In genomic region chr9:30120654-30121053, GRCh38 we compare ENCODE assay signal across 31 cellular contexts.
"Had no signal": no experiment of that assay in that cellular context is flagged by ENCODE, and none has a peak within 500 bp of the region (broad histone marks: within the 10 kb centered on the region; RNA-seq: fewer than 3 reads in every experiment).

No MANE protein-coding gene starts in this region.

- H2AFZ ChIP-seq: hepatocyte, parathyroid adenoma had no signal

- H3K4me2 ChIP-seq: hepatocyte, smooth muscle cell had no signal

- FAIRE-seq: bronchial epithelial cell, colon, endometrium, keratinocyte had no signal

- ATAC-seq: activated CD8-positive, alpha-beta T cell treated with anti-CD3 and anti-CD28 coated beads for 36 hours; gastrocnemius medialis; left colon; naive thymus-derived CD8-positive, alpha-beta T cell; psoas muscle had no signal

- H3K79me2 ChIP-seq: hepatocyte, parathyroid adenoma had no signal

- H3K27ac ChIP-seq: gastrocnemius medialis, hepatocyte, parathyroid adenoma, psoas muscle, right atrium auricular region, suprapubic skin, tibial nerve had no signal

- H3K4me3 ChIP-seq: gastrocnemius medialis, hepatocyte, psoas muscle, right atrium auricular region, smooth muscle cell, suprapubic skin, tibial nerve had no signal

- H3K27ac Mint-ChIP-seq: activated B cell treated with CpG ODN at 0.5 μM for 24 hours; activated CD8-positive, alpha-beta T cell treated with anti-CD3 and anti-CD28 coated beads for 36 hours; activated naive CD8-positive, alpha-beta T cell; mesothelial cell of epicardium; naive thymus-derived CD8-positive, alpha-beta T cell; T-helper 2 cell treated with Interferon-gamma antibody and Interleukin-4, amounts not matched to agents 5 μg/mL and 100 μg/mL, for 36 hours had no signal

- H3K4me3 Mint-ChIP-seq: activated B cell treated with CpG ODN at 0.5 μM for 24 hours; activated CD8-positive, alpha-beta T cell treated with anti-CD3 and anti-CD28 coated beads for 36 hours; activated naive CD8-positive, alpha-beta T cell; central memory CD8-positive, alpha-beta T cell; mesothelial cell of epicardium; naive thymus-derived CD8-positive, alpha-beta T cell; neural crest cell; T-helper 2 cell treated with Interferon-gamma antibody and Interleukin-4, amounts not matched to agents 5 μg/mL and 100 μg/mL, for 36 hours had no signal

- DNase-seq: activated B cell treated with CpG ODN at 0.5 μM for 24 hours; activated CD4-positive, alpha-beta T cell treated with anti-CD3 and anti-CD28 coated beads, Interleukin-2, amount 50 U/mL, for 1 hour; activated CD8-positive, alpha-beta T cell treated with anti-CD3 and anti-CD28 coated beads for 36 hours; activated naive CD4-positive, alpha-beta T cell; activated T-cell treated with anti-CD3 and anti-CD28 coated beads, Interleukin-2, amount 50 U/mL, for 48 hours; anterior cingulate cortex; effector CD8-positive, alpha-beta T cell; erythroblast; gastrocnemius medialis; left colon; naive thymus-derived CD8-positive, alpha-beta T cell; occipital lobe; psoas muscle; stimulated activated CD4-positive, alpha-beta T cell treated with anti-CD3 and anti-CD28 coated beads, Interleukin-15, amount 100 ng/mL, for 24 hours; stimulated activated CD4-positive, alpha-beta T cell treated with anti-CD3 and anti-CD28 coated beads, Interleukin-2, amount 100 ng/mL, for 24 hours; stimulated activated naive CD4-positive, alpha-beta T cell had no signal

- H3K9ac ChIP-seq: parathyroid adenoma had no signal

- H3K36me3 Mint-ChIP-seq: activated naive CD8-positive, alpha-beta T cell; mesothelial cell of epicardium; naive thymus-derived CD8-positive, alpha-beta T cell had no signal

- H3K36me3 ChIP-seq: gastrocnemius medialis, right atrium auricular region, suprapubic skin, tibial nerve had no signal

- H3K27me3 Mint-ChIP-seq: activated B cell treated with CpG ODN at 0.5 μM for 24 hours; activated CD8-positive, alpha-beta T cell treated with anti-CD3 and anti-CD28 coated beads for 36 hours; activated naive CD8-positive, alpha-beta T cell; central memory CD8-positive, alpha-beta T cell; naive thymus-derived CD8-positive, alpha-beta T cell had no signal

- H3K9me3 Mint-ChIP-seq: activated CD8-positive, alpha-beta T cell treated with anti-CD3 and anti-CD28 coated beads for 36 hours; mesothelial cell of epicardium; T-helper 2 cell treated with Interferon-gamma antibody and Interleukin-4, amounts not matched to agents 5 μg/mL and 100 μg/mL, for 36 hours had no signal

- H3K4me1 ChIP-seq: gastrocnemius medialis, parathyroid adenoma, psoas muscle, right atrium auricular region, suprapubic skin, tibial nerve had no signal

- H3K4me1 Mint-ChIP-seq: activated B cell treated with CpG ODN at 0.5 μM for 24 hours; central memory CD8-positive, alpha-beta T cell; naive thymus-derived CD8-positive, alpha-beta T cell; neural crest cell had no signal

- H3K27me3 ChIP-seq: gastrocnemius medialis, hepatocyte, right atrium auricular region, suprapubic skin, tibial nerve had no signal

- H3K9me3 ChIP-seq: gastrocnemius medialis, psoas muscle, right atrium auricular region, suprapubic skin, tibial nerve had no signal
